In genomic region chrX:134676440-134676839, GRCh38 we compare ENCODE assay signal across 19 cellular contexts. TPM values are rescaled to one million over a fixed set of nuclear protein-coding genes. Genes with fewer than 3 reads are reported as not detected.
A peak's percentile ranks its signal among the peaks of the same experiment; 100 is the strongest.
DNase-seq lines count a peak whose midpoint lies in the region; ATAC-seq, FAIRE-seq and TF ChIP-seq lines count a peak whose summit lies in the region.
"Had no signal": no experiment of that assay in that cellular context is flagged by ENCODE, and none has a peak within 500 bp of the region (broad histone marks: within the 10 kb centered on the region; RNA-seq: fewer than 3 reads in every experiment).

No MANE protein-coding gene starts in this region.

- peak; percentile 73 for FAIRE-seq in endothelial cell of umbilical vein (lab: Jason Lieb, UNC)
- FAIRE-seq: HepG2 had no signal

- POLR2A ChIA-PET in BJ (lab: Charles Lee) (no interaction called here), endothelial cell of umbilical vein (lab: Charles Lee) (no interaction called here)

- no peak overlapping the region for H3K27ac Mint-ChIP-seq in activated T-helper 17 cell treated with anti-CD3 and anti-CD28 coated beads, Interleukin-2, amount 50 U/mL, for 72 hours
- H3K27ac Mint-ChIP-seq: immature natural killer cell had no signal

- peaks cover 2% of the 10 kb centered on the region for H3K9me3 Mint-ChIP-seq in activated T-helper 17 cell treated with anti-CD3 and anti-CD28 coated beads, Interleukin-2, amount 50 U/mL, for 72 hours

- CTCF ChIA-PET in BJ (lab: Yijun Ruan, JAX), result no interaction called here
- CTCF ChIA-PET in endothelial cell of umbilical vein (lab: Charles Lee), result no interaction called here

- dilution Hi-C loops in endothelial cell of umbilical vein (cut with MboI; ENCODE audit: extremely low pct_ligation_motif_present, low sequenced_read_pairs), result no loop called here

- H3K36me3 ChIP-seq in BJ (ENCODE audit: control insufficient read depth, insufficient read depth, low read length) (no peaks in the 10 kb centered on the region), endothelial cell of umbilical vein (ENCODE audit: control insufficient read depth in 2 of 2, extremely low read depth in 1 of 2, insufficient read depth in 2 of 2, low read length in 2 of 2) (no peaks in the 10 kb centered on the region), left lung (no peaks in the 10 kb centered on the region)
- H3K36me3 ChIP-seq: esophagus squamous epithelium, tibial artery had no signal

- no peaks in the 10 kb centered on the region for H3K9me1 ChIP-seq in endothelial cell of umbilical vein (replicated peaks; ENCODE audit: control insufficient read depth, extremely low read depth, insufficient read depth, low read length)

- intact Hi-C loops in endothelial cell of umbilical vein (cut with micrococcal nuclease) (no loop called here), left lung (cut with DNase I) (no loop called here), left ventricle myocardium superior (cut with micrococcal nuclease) (no loop called here)

- H3K4me3 ChIP-seq in BJ (ENCODE audit: low read depth, low read length) (no peak overlapping the region), endothelial cell of umbilical vein (replicated peaks in 1 of 3; ENCODE audit: insufficient read depth in 1 of 3, low read depth in 1 of 3, low read length in 3 of 3) (no peak overlapping the region), left lung (no peak overlapping the region)
- H3K4me3 ChIP-seq: esophagus squamous epithelium, psoas muscle, tibial artery had no signal

- no peak overlapping the region for H2AFZ ChIP-seq in endothelial cell of umbilical vein (ENCODE audit: low read depth, low read length)

- no peaks in the 10 kb centered on the region for H4K20me1 ChIP-seq in endothelial cell of umbilical vein (replicated peaks; ENCODE audit: control insufficient read depth, extremely low read depth, insufficient read depth, low read length)

- H3K4me2 ChIP-seq in endothelial cell of umbilical vein (ENCODE audit: insufficient read depth, low read length), result no peak overlapping the region

- H3K27ac ChIP-seq in endothelial cell of umbilical vein (ENCODE audit: insufficient read depth, low read depth, low read length) (peak overlapping the region; percentile 12), left lung (no peak overlapping the region)
- H3K27ac ChIP-seq: esophagus squamous epithelium, psoas muscle, tibial artery had no signal

- TF ChIP-seq CTCF in BJ (IDR thresholded peaks at IDR 0.05; ENCODE audit: insufficient read depth, low read depth, low read length) (no peak), endothelial cell of umbilical vein (IDR thresholded peaks at IDR 0.05; ENCODE audit: extremely low read depth in 1 of 2, insufficient read depth in 1 of 2, low read depth in 1 of 2, low read length in 2 of 2) (no peak), left lung (IDR thresholded peaks at IDR 0.05) (no peak)

- peaks cover 3% of the 10 kb centered on the region for H3K27me3 Mint-ChIP-seq in activated T-helper 17 cell treated with anti-CD3 and anti-CD28 coated beads, Interleukin-2, amount 50 U/mL, for 72 hours

- no TSS peak for BruUV-seq in endothelial cell of umbilical vein (replicated peaks; lab: Mats Ljungman, UMichigan)

- H3K4me3 Mint-ChIP-seq in activated T-helper 17 cell treated with anti-CD3 and anti-CD28 coated beads, Interleukin-2, amount 50 U/mL, for 72 hours, result no peak overlapping the region
- H3K4me3 Mint-ChIP-seq: immature natural killer cell had no signal

- H3K4me1 ChIP-seq in endothelial cell of umbilical vein (ENCODE audit: control insufficient read depth, extremely low read depth, insufficient read depth, low read length) (peaks cover 14% of the 10 kb centered on the region), left lung (no peaks in the 10 kb centered on the region)
- H3K4me1 ChIP-seq: esophagus squamous epithelium, psoas muscle, tibial artery had no signal

- TF ChIP-seq POLR2A in endothelial cell of umbilical vein (IDR thresholded peaks at IDR 0.05; ENCODE audit: low read depth, low read length), result no peak

- H3K9me3 ChIP-seq in endothelial cell of umbilical vein (replicated peaks; ENCODE audit: control insufficient read depth, insufficient read depth, low read length), result no peaks in the 10 kb centered on the region
- no peaks in the 10 kb centered on the region for H3K9me3 ChIP-seq in left lung
- H3K9me3 ChIP-seq: esophagus squamous epithelium, psoas muscle, tibial artery had no signal

- no peak overlapping the region for H3K9ac ChIP-seq in endothelial cell of umbilical vein (replicated peaks; ENCODE audit: extremely low read depth, insufficient read depth, low read length)

- ATAC-seq in left lung (peak; percentile 57), left ventricle myocardium superior (no peak)
- ATAC-seq in activated T-helper 17 cell treated with anti-CD3 and anti-CD28 coated beads, Interleukin-2, amount 50 U/mL, for 72 hours (replicated peaks), result no peak
- ATAC-seq: HepG2, psoas muscle had no signal

- H3K4me1 Mint-ChIP-seq in activated T-helper 17 cell treated with anti-CD3 and anti-CD28 coated beads, Interleukin-2, amount 50 U/mL, for 72 hours, result peaks cover 2% of the 10 kb centered on the region
- H3K4me1 Mint-ChIP-seq: immature natural killer cell had no signal

- H3K27me3 ChIP-seq in BJ (ENCODE audit: control insufficient read depth, insufficient read depth, low read length), result no peaks in the 10 kb centered on the region
- H3K27me3 ChIP-seq in endothelial cell of umbilical vein (ENCODE audit: control insufficient read depth in 2 of 2, insufficient read depth in 2 of 2, low read length in 2 of 2), result no peaks in the 10 kb centered on the region
- no peaks in the 10 kb centered on the region for H3K27me3 ChIP-seq in left lung
- H3K27me3 ChIP-seq: esophagus squamous epithelium, tibial artery had no signal

- H3K36me3 Mint-ChIP-seq in activated T-helper 17 cell treated with anti-CD3 and anti-CD28 coated beads, Interleukin-2, amount 50 U/mL, for 72 hours (ENCODE audit: low read depth), result no peaks in the 10 kb centered on the region
- H3K36me3 Mint-ChIP-seq: immature natural killer cell had no signal

- DNase-seq in BJ (ENCODE audit: low read depth) (peak; percentile 50), RPMI7951 (ENCODE audit: low read depth) (peak; percentile 80), endothelial cell of umbilical vein (ENCODE audit: low read depth, low spot score) (peak; percentile 13), left lung (no peak), Ammon's horn (ENCODE audit: low spot score) (no peak), UCSD-AML1 (lab: John Stamatoyannopoulos, UW; ENCODE audit: unreplicated experiment) (no peak), left ventricle myocardium superior (no peak)
- DNase-seq: AML-193; cerebellar nuclear complex; esophagus squamous epithelium; immature natural killer cell; NCI-H1105; NCI-H510A treated with DMSO at 0.1 percent for 48 hours; psoas muscle; RPMI8226; stimulated activated CD4-positive, alpha-beta T cell treated with anti-CD3 and anti-CD28 coated beads, Interleukin-1b, Interleukin-23, amount 100 ng/mL, for 48 hours; tibial artery had no signal

- H3K79me2 ChIP-seq in endothelial cell of umbilical vein (ENCODE audit: control insufficient read depth, insufficient read depth, low read length), result no peaks in the 10 kb centered on the region

TF ChIP-seq in endothelial cell of umbilical vein, 7 proteins besides CTCF, POLR2A, EP300 and RAD21:
- no peak for TF ChIP-seq MYC (IDR thresholded peaks at IDR 0.05; ENCODE audit: low read depth, low read length)
- peak; percentile 9 for TF ChIP-seq FOS (IDR thresholded peaks at IDR 0.05; ENCODE audit: borderline replicate concordance, insufficient read depth, low read length)
- TF ChIP-seq JUN (IDR thresholded peaks at IDR 0.05; ENCODE audit: borderline replicate concordance, insufficient read depth, insufficient read length, low read depth), result peak; percentile 40
TF ChIP-seq in endothelial cell of umbilical vein: peak in this region for 2.

RNA-seq across cellular contexts. Expression of gene PLAC1, which starts 18.2 kb away (rescaled TPM):
- 0.43 and 1.1 TPM in 2 replicates for polyA plus RNA-seq in BJ (2011; rRNA removed)
- not detected in 2 replicates for polyA minus RNA-seq in BJ (2011; rRNA and poly(A)+ RNA removed)
- total RNA-seq in RPMI7951 (2014; rRNA removed; shearing (Covaris generic)), result 0.12 and 0.59 TPM in 2 replicates
- total RNA-seq in endothelial cell of umbilical vein, result 0.58 and 0.81 TPM in 2 replicates
- 2.4 and 2.8 TPM in 2 replicates for polyA plus RNA-seq in endothelial cell of umbilical vein
- polyA plus RNA-seq in endothelial cell of umbilical vein (2011; cell fraction: cytosol; rRNA removed), result 1.6 and 2.1 TPM in 2 replicates
- polyA plus RNA-seq in endothelial cell of umbilical vein (2011; cell fraction: nucleus; rRNA removed), result 0.74 and 0.78 TPM in 2 replicates
- 0.54 and 0.56 TPM in 2 replicates for polyA plus RNA-seq in endothelial cell of umbilical vein (2012)
- polyA minus RNA-seq in endothelial cell of umbilical vein, result 0.40 and 1.8 TPM in 2 replicates
- polyA minus RNA-seq in endothelial cell of umbilical vein (2011; cell fraction: cytosol; rRNA and poly(A)+ RNA removed), result not detected
- polyA minus RNA-seq in endothelial cell of umbilical vein (2011; cell fraction: nucleus; rRNA and poly(A)+ RNA removed), result 0.38 TPM in 1 of 2 replicates, not detected in the other
- total RNA-seq in left lung, result not detected
- 1 to 10 TPM in 1 of 2 donors, not detected in 1; 1.1 TPM for total RNA-seq in activated T-helper 17 cell treated with anti-CD3 and anti-CD28 coated beads, Interleukin-2, amount 50 U/mL, for 72 hours
- total RNA-seq in left ventricle myocardium superior, result not detected
- polyA plus RNA-seq: immature natural killer cell had no signal

Comparison
In these comparisons a context has a peak if more than half of its experiments do, and no peak if none do; other contexts are left out.
1. DNase-seq: peak in BJ (single experiment), RPMI7951 (single experiment) and endothelial cell of umbilical vein (single experiment); none in left lung (0 of 2), Ammon's horn (single experiment), UCSD-AML1 (single experiment) and left ventricle myocardium superior (single experiment).